20 cellular contexts compared by ENCODE assay signal in the genomic region with DNA sequence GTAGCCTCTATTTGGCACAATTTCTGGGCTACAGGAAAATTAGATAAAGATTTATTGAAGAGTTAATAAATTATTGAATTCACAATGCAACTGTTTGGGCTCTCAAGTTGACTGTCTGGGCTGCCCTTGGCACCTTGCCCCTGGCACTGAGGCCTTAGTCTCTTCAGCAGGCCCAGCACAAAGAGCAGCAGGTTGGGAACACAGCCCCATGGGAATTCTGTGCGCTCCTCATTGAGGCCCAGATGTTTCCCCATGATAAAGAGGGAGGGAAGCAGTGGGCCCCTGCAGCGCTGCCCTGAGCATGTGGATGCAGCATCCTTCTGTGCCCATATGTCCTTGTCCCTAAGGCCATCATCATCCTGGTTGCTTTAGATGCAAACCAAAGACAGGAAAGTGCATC. TPM values are rescaled to one million over a fixed set of nuclear protein-coding genes. Genes with fewer than 3 reads are reported as not detected.
A peak's percentile ranks its signal among the peaks of the same experiment; 100 is the strongest.
DNase-seq lines count a peak whose midpoint lies in the region; ATAC-seq and TF ChIP-seq lines count a peak whose summit lies in the region.
"Had no signal": no experiment of that assay in that cellular context is flagged by ENCODE, and none has a peak within 500 bp of the region (broad histone marks: within the 10 kb centered on the region; RNA-seq: fewer than 3 reads in every experiment).

No MANE protein-coding gene starts in this region.

- H3K27ac Mint-ChIP-seq in GM23338 = no peak overlapping the region
- H3K27ac Mint-ChIP-seq: CD4-positive, CD25-positive, alpha-beta regulatory T cell had no signal

- intact Hi-C loops in body of pancreas (cut with DNase I) (no loop called here), sigmoid colon (cut with DNase I) (no loop called here)

- TF ChIP-seq POLR2A in body of pancreas (IDR thresholded peaks at IDR 0.05) (no peak), sigmoid colon (IDR thresholded peaks at IDR 0.05) (no peak)

- no peaks in the 10 kb centered on the region for H3K9me3 ChIP-seq in BLaER1 treated with 17β-estradiol and CSF1 and Interleukin-3, amounts not matched to agents 10 nM and 100 nM (replicated peaks in 1 of 11)
- H3K9me3 ChIP-seq in body of pancreas (no peaks in the 10 kb centered on the region), sigmoid colon (no peaks in the 10 kb centered on the region)

- no peak for ATAC-seq in GM23338
- peak; percentile 37 for ATAC-seq in body of pancreas
- ATAC-seq: GM12878, K562 had no signal

- H3K9ac ChIP-seq in BLaER1 treated with 17β-estradiol and CSF1 and Interleukin-3, amounts not matched to agents 10 nM and 100 nM = no peak overlapping the region; a peak in 2 of 22 replicates

- H3K36me3 Mint-ChIP-seq in GM23338 (ENCODE audit: low read depth) = no peaks in the 10 kb centered on the region
- H3K36me3 Mint-ChIP-seq: CD4-positive, CD25-positive, alpha-beta regulatory T cell had no signal

- WGBS in body of pancreas, 2 donors = 43 to 60% methylated on average over 1 to 2 of the region's 2 CpGs
- 48 to 74% methylated on average over 2 of the region's 2 CpGs for WGBS in sigmoid colon, 2 donors

- H3K27me3 ChIP-seq in BLaER1 treated with 17β-estradiol and CSF1 and Interleukin-3, amounts not matched to agents 10 nM and 100 nM = no peaks in the 10 kb centered on the region
- H3K27me3 ChIP-seq in GM23338 (ENCODE audit: insufficient read depth) = no peaks in the 10 kb centered on the region
- no peaks in the 10 kb centered on the region for H3K27me3 ChIP-seq in body of pancreas
- no peaks in the 10 kb centered on the region for H3K27me3 ChIP-seq in sigmoid colon

- H3K4me1 Mint-ChIP-seq in GM23338 = peaks cover 6% of the 10 kb centered on the region
- H3K4me1 Mint-ChIP-seq: CD4-positive, CD25-positive, alpha-beta regulatory T cell had no signal

- no peak overlapping the region for H3K27ac ChIP-seq in BLaER1 treated with 17β-estradiol and CSF1 and Interleukin-3, amounts not matched to agents 10 nM and 100 nM
- no peak overlapping the region for H3K27ac ChIP-seq in GM23338 (ENCODE audit: low read depth)
- H3K27ac ChIP-seq in body of pancreas = peak overlapping the region in 2 of 4 donors; percentile 21 to 74
- H3K27ac ChIP-seq in sigmoid colon = peak overlapping the region in 1 of 4 donors; percentile 47
- H3K27ac ChIP-seq: PC-9, RWPE1 had no signal

- H3K4me1 ChIP-seq in BLaER1 treated with 17β-estradiol and CSF1 and Interleukin-3, amounts not matched to agents 10 nM and 100 nM = peaks cover 0 to 16% (median 10%) of the 10 kb centered on the region in 10 experiments; a peak in 12 of 20 replicates
- no peaks in the 10 kb centered on the region for H3K4me1 ChIP-seq in GM23338 (ENCODE audit: insufficient read depth)
- H3K4me1 ChIP-seq in body of pancreas = peaks cover 17% of the 10 kb centered on the region
- H3K4me1 ChIP-seq in sigmoid colon = peaks cover 0 to 16% (median 12%) of the 10 kb centered on the region in 4 donors

- peak overlapping the region; percentile 57; the same call in 1 of the 2 replicates for H2AFZ ChIP-seq in GM23338
- H2AFZ ChIP-seq: PC-9 had no signal

- no peaks in the 10 kb centered on the region for H3F3A ChIP-seq in GM23338 (replicated peaks; ENCODE audit: low read depth)

- no peaks in the 10 kb centered on the region for H3K9me3 Mint-ChIP-seq in GM23338

- no peaks in the 10 kb centered on the region for H3K79me2 ChIP-seq in GM23338 (replicated peaks; ENCODE audit: insufficient read depth)

- peak overlapping the region in 7 of 11 experiments; percentile 7 to 60 (median 40); a peak in 12 of 22 replicates for H3K4me2 ChIP-seq in BLaER1 treated with 17β-estradiol and CSF1 and Interleukin-3, amounts not matched to agents 10 nM and 100 nM
- no peak overlapping the region for H3K4me2 ChIP-seq in GM23338
- H3K4me2 ChIP-seq: PC-9 had no signal

- TF ChIP-seq EP300 in sigmoid colon (IDR thresholded peaks at IDR 0.05) = no peak

- H3K4me3 ChIP-seq in BLaER1 treated with 17β-estradiol and CSF1 and Interleukin-3, amounts not matched to agents 10 nM and 100 nM = no peak overlapping the region
- H3K4me3 ChIP-seq in GM23338 (no peak overlapping the region), body of pancreas (no peak overlapping the region), sigmoid colon (no peak overlapping the region)
- H3K4me3 ChIP-seq: GM12878, K562, PC-9 had no signal

- H3K9me2 ChIP-seq in GM23338 (ENCODE audit: insufficient read depth) = no peaks in the 10 kb centered on the region; the same call in 1 of the 2 replicates

- no peak overlapping the region for H3K4me3 Mint-ChIP-seq in GM23338
- H3K4me3 Mint-ChIP-seq: CD4-positive, CD25-positive, alpha-beta regulatory T cell had no signal

- no peaks in the 10 kb centered on the region for H4K20me1 ChIP-seq in BLaER1 treated with 17β-estradiol and CSF1 and Interleukin-3, amounts not matched to agents 10 nM and 100 nM
- H4K20me1 ChIP-seq in GM23338 (replicated peaks; ENCODE audit: insufficient read depth) = no peaks in the 10 kb centered on the region

- DNase-seq in GM23338 (ENCODE audit: low spot score) (no peak), body of pancreas (peak; percentile 24 to 62 (median 43)), sigmoid colon (peak; percentile 73), hypothalamus (lab: John Stamatoyannopoulos, UW) (no peak), GDM1 (lab: John Stamatoyannopoulos, UW) (no peak), AML-193 (lab: John Stamatoyannopoulos, UW) (no peak)
- DNase-seq: CD4-positive, CD25-positive, alpha-beta regulatory T cell; COR-L47; DMS153; HCEC 1CT; NCI-H1417 treated with DMSO at 0.1 percent for 48 hours; NCI-H187 treated with DMSO at 0.1 percent for 48 hours; NCI-H774; PC-9 had no signal

- no peaks in the 10 kb centered on the region for H3K27me3 Mint-ChIP-seq in GM23338 (ENCODE audit: insufficient read depth, low read depth, poor library complexity)

- no peaks in the 10 kb centered on the region for H3K36me3 ChIP-seq in BLaER1 treated with 17β-estradiol and CSF1 and Interleukin-3, amounts not matched to agents 10 nM and 100 nM
- H3K36me3 ChIP-seq in GM23338 (ENCODE audit: insufficient read depth) = no peaks in the 10 kb centered on the region
- H3K36me3 ChIP-seq in body of pancreas (replicated peaks in 1 of 2; ENCODE audit: insufficient read depth in 1 of 2, low read depth in 2 of 2) = no peaks in the 10 kb centered on the region
- no peaks in the 10 kb centered on the region for H3K36me3 ChIP-seq in sigmoid colon

- TF ChIP-seq CTCF in GM23338 (conservative IDR thresholded peaks at IDR 0.05; ENCODE audit: low read depth in 2 of 2) (no peak), body of pancreas (IDR thresholded peaks at IDR 0.05) (no peak), sigmoid colon (IDR thresholded peaks at IDR 0.05) (no peak)

TF ChIP-seq in GM23338, 12 proteins besides CTCF, POLR2A, EP300 and RAD21 (continues in another document):
- TF ChIP-seq CREB1 (CRISPR knock-in tag; IDR thresholded peaks at IDR 0.05; ENCODE audit: low read depth) (no peak), JUNB (IDR thresholded peaks at IDR 0.05; ENCODE audit: unreplicated experiment) (no peak)
- TF ChIP-seq, protein P1, sequence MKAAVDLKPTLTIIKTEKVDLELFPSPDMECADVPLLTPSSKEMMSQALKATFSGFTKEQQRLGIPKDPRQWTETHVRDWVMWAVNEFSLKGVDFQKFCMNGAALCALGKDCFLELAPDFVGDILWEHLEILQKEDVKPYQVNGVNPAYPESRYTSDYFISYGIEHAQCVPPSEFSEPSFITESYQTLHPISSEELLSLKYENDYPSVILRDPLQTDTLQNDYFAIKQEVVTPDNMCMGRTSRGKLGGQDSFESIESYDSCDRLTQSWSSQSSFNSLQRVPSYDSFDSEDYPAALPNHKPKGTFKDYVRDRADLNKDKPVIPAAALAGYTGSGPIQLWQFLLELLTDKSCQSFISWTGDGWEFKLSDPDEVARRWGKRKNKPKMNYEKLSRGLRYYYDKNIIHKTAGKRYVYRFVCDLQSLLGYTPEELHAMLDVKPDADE (IDR thresholded peaks at IDR 0.05) = no peak

RNA-seq across cellular contexts. Expression of gene CRNN, which starts 2.9 kb away (rescaled TPM):
- not detected in 2 replicates for total RNA-seq in GM23338 (2014; rRNA removed; shearing (Covaris generic))
- polyA plus RNA-seq in GM23338 (2016; fragmentation: Nextera tagmentation; extraction: Ambion mirVana) = not detected in 2 replicates
- not detected for total RNA-seq in body of pancreas
- not detected for total RNA-seq in sigmoid colon
- polyA plus RNA-seq in sigmoid colon = 1 to 10 TPM in 1 of 3 donors, under 1 TPM in 1, not detected in 1; 0.61 to 3.6 TPM
- total RNA-seq: CD4-positive, CD25-positive, alpha-beta regulatory T cell; Daoy; GM12878; K562; PC-9; T-helper 1 cell treated with Interleukin-12 subunit alpha and Interleukin-12 subunit beta and Interleukin-4 antibody, amounts not matched to agents 30 ng/mL and 1 ng/mL, for 36 hours had no signal
- polyA plus RNA-seq: CD4-positive, CD25-positive, alpha-beta regulatory T cell; GM12878; K562 had no signal

RNA-seq across cellular contexts. Expression of gene FLG2, which starts 51.3 kb away (rescaled TPM):
- not detected in 2 replicates for total RNA-seq in GM23338 (2014; rRNA removed; shearing (Covaris generic))
- not detected in 2 replicates for polyA plus RNA-seq in GM23338 (2016; fragmentation: Nextera tagmentation; extraction: Ambion mirVana)
- not detected for total RNA-seq in body of pancreas
- not detected for total RNA-seq in sigmoid colon
- not detected for polyA plus RNA-seq in sigmoid colon
- total RNA-seq: CD4-positive, CD25-positive, alpha-beta regulatory T cell; Daoy; GM12878; K562; PC-9; T-helper 1 cell treated with Interleukin-12 subunit alpha and Interleukin-12 subunit beta and Interleukin-4 antibody, amounts not matched to agents 30 ng/mL and 1 ng/mL, for 36 hours had no signal
- polyA plus RNA-seq: CD4-positive, CD25-positive, alpha-beta regulatory T cell; GM12878; K562 had no signal

Comparison
In these comparisons a context has a peak if more than half of its experiments do, and no peak if none do; other contexts are left out.
1. DNase-seq: peak in body of pancreas (4 of 4) and sigmoid colon (single experiment); none in GM23338 (single experiment), hypothalamus (0 of 51), GDM1 (single experiment) and AML-193 (0 of 2).